Comparison of ENCODE assay signal across 13 cellular contexts in genomic region chr3:189071452-189071851, GRCh38.
DNase-seq lines count a peak whose midpoint lies in the region; ATAC-seq and TF ChIP-seq lines count a peak whose summit lies in the region.
"Had no signal": no experiment of that assay in that cellular context is flagged by ENCODE, and none has a peak within 500 bp of the region (broad histone marks: within the 10 kb centered on the region; RNA-seq: fewer than 3 reads in every experiment).

No MANE protein-coding gene starts in this region.

- H3K27ac ChIP-seq in RWPE1 (no peak overlapping the region), substantia nigra (ENCODE audit: low read depth, low read length, poor library complexity, severe bottlenecking) (no peak overlapping the region)
- H3K27ac ChIP-seq: body of pancreas, left ventricle myocardium inferior, prostate gland had no signal

- DNase-seq in activated naive CD4-positive, alpha-beta T cell treated with anti-CD3 and anti-CD28 coated beads for 36 hours = peak; percentile 7
- DNase-seq in activated naive CD4-positive, alpha-beta T cell treated with Interleukin-2 at 50 U/mL for 16 hours = no peak
- DNase-seq in RWPE1 (ENCODE audit: low spot score) = peak; percentile 58
- DNase-seq in stimulated activated naive B cell treated with anti-CD40 and anti-IgM and Interleukin-4, amounts not matched to agents 10 μg/mL and 1 μg/mL and 100 μg/mL, for 72 hours = no peak
- no peak for DNase-seq in NCI-H774 (lab: John Stamatoyannopoulos, UW)
- DNase-seq in substantia nigra (lab: John Stamatoyannopoulos, UW) = no peak
- no peak for DNase-seq in islet precursor cell
- DNase-seq: activated CD4-positive, alpha-beta T cell treated with anti-CD3 and anti-CD28 coated beads, Interleukin-2, amount 50 U/mL, for 1 hour; AML-193; body of pancreas; left ventricle myocardium inferior had no signal

- ATAC-seq in HG03060 (IDR thresholded peaks at IDR 0.05; ENCODE audit: low read depth, unreplicated experiment) = peak; percentile 80
- ATAC-seq in stimulated activated naive B cell treated with anti-CD40 and anti-IgM and Interleukin-4, amounts not matched to agents 10 μg/mL and 1 μg/mL and 100 μg/mL, for 72 hours (replicated peaks) = peak; percentile 63 to 75
- ATAC-seq: body of pancreas had no signal

- POLR2A ChIA-PET in RWPE1 (lab: Yijun Ruan, JAX; ENCODE audit: low non-redundant PET) = no interaction called here

- TF ChIP-seq CTCF in RWPE1 (conservative IDR thresholded peaks at IDR 0.05; ENCODE audit: low read depth) = no peak

- intact Hi-C loops in activated naive CD4-positive, alpha-beta T cell treated with anti-CD3 and anti-CD28 coated beads for 36 hours (cut with micrococcal nuclease) = loop anchor here (1.0 kb wide), 1 partner anchor 30 kb away; no protein-coding TSS in a partner anchor

- no peak overlapping the region for H3K4me3 Mint-ChIP-seq in activated naive CD4-positive, alpha-beta T cell treated with anti-CD3 and anti-CD28 coated beads for 36 hours
- no peak overlapping the region for H3K4me3 Mint-ChIP-seq in stimulated activated naive B cell treated with anti-CD40 and anti-IgM and Interleukin-4, amounts not matched to agents 10 μg/mL and 1 μg/mL and 100 μg/mL, for 72 hours

- CTCF ChIA-PET in activated naive CD4-positive, alpha-beta T cell treated with anti-CD3 and anti-CD28 coated beads for 36 hours (lab: Charles Lee) = interaction anchor here (1.4 kb wide), 1 partner anchor 30 kb away, joined by 8 read pairs; no protein-coding TSS in a partner anchor
- CTCF ChIA-PET in RWPE1 (lab: Yijun Ruan, JAX) = no interaction called here

- no peak overlapping the region for H3K27ac Mint-ChIP-seq in activated naive CD4-positive, alpha-beta T cell treated with anti-CD3 and anti-CD28 coated beads for 36 hours
- H3K27ac Mint-ChIP-seq in stimulated activated naive B cell treated with anti-CD40 and anti-IgM and Interleukin-4, amounts not matched to agents 10 μg/mL and 1 μg/mL and 100 μg/mL, for 72 hours = no peak overlapping the region

- peaks cover 2% of the 10 kb centered on the region for H3K9me3 Mint-ChIP-seq in activated naive CD4-positive, alpha-beta T cell treated with anti-CD3 and anti-CD28 coated beads for 36 hours
- peaks cover 0 to 9% of the 10 kb centered on the region in 2 donors for H3K9me3 Mint-ChIP-seq in stimulated activated naive B cell treated with anti-CD40 and anti-IgM and Interleukin-4, amounts not matched to agents 10 μg/mL and 1 μg/mL and 100 μg/mL, for 72 hours

- no peaks in the 10 kb centered on the region for H3K36me3 Mint-ChIP-seq in activated naive CD4-positive, alpha-beta T cell treated with anti-CD3 and anti-CD28 coated beads for 36 hours (ENCODE audit: low read depth)
- no peaks in the 10 kb centered on the region for H3K36me3 Mint-ChIP-seq in stimulated activated naive B cell treated with anti-CD40 and anti-IgM and Interleukin-4, amounts not matched to agents 10 μg/mL and 1 μg/mL and 100 μg/mL, for 72 hours

- H3K27me3 Mint-ChIP-seq in activated naive CD4-positive, alpha-beta T cell treated with anti-CD3 and anti-CD28 coated beads for 36 hours (ENCODE audit: low read depth) = no peaks in the 10 kb centered on the region
- H3K27me3 Mint-ChIP-seq in stimulated activated naive B cell treated with anti-CD40 and anti-IgM and Interleukin-4, amounts not matched to agents 10 μg/mL and 1 μg/mL and 100 μg/mL, for 72 hours = peaks cover 0 to 23% of the 10 kb centered on the region in 2 donors

- peaks cover 6% of the 10 kb centered on the region for H3K4me1 Mint-ChIP-seq in activated naive CD4-positive, alpha-beta T cell treated with anti-CD3 and anti-CD28 coated beads for 36 hours (ENCODE audit: low read depth)
- H3K4me1 Mint-ChIP-seq in stimulated activated naive B cell treated with anti-CD40 and anti-IgM and Interleukin-4, amounts not matched to agents 10 μg/mL and 1 μg/mL and 100 μg/mL, for 72 hours = no peaks in the 10 kb centered on the region

Comparison
In these comparisons a context has a peak if more than half of its experiments do, and no peak if none do; other contexts are left out.
1. DNase-seq: peak in activated naive CD4-positive, alpha-beta T cell treated with anti-CD3 and anti-CD28 coated beads for 36 hours (single experiment) and RWPE1 (single experiment); none in activated naive CD4-positive, alpha-beta T cell treated with Interleukin-2 at 50 U/mL for 16 hours (single experiment), stimulated activated naive B cell treated with anti-CD40 and anti-IgM and Interleukin-4, amounts not matched to agents 10 μg/mL and 1 μg/mL and 100 μg/mL, for 72 hours (single experiment), NCI-H774 (single experiment), substantia nigra (0 of 49) and islet precursor cell (single experiment).